In genomic region chr17:2710804-2711607, GRCh38 we compare ENCODE assay signal across 9 cellular contexts. TPM values are rescaled to one million over a fixed set of nuclear protein-coding genes. Genes with fewer than 3 reads are reported as not detected.
DNase-seq lines count a peak whose midpoint lies in the region; ATAC-seq and TF ChIP-seq lines count a peak whose summit lies in the region.
"Had no signal": no experiment of that assay in that cellular context is flagged by ENCODE, and none has a peak within 500 bp of the region (broad histone marks: within the 10 kb centered on the region; RNA-seq: fewer than 3 reads in every experiment).

No MANE protein-coding gene starts in this region.

- POLR2A ChIA-PET in CD4-positive, alpha-beta T cell (lab: Charles Lee): interaction anchor here (0.7 to 1.0 kb wide), 3 partner anchors 22 to 925 kb away, joined by 3 to 5 read pairs (median 4); partner anchors contain the start of genes CTNS, PAFAH1B1 and SHPK

- peaks cover 5% of the 10 kb centered on the region for H3K36me3 Mint-ChIP-seq in CD4-positive, alpha-beta T cell (ENCODE audit: low read depth)
- no peaks in the 10 kb centered on the region for H3K36me3 Mint-ChIP-seq in IgD-negative memory B cell

- peak overlapping the region; percentile 7 for H3K9ac ChIP-seq in rectal smooth muscle tissue (ENCODE audit: low read length)

- DNase-seq in CD4-positive, alpha-beta T cell: peak in 3 of 10 experiments; percentile 13 to 25 (median 15)
- DNase-seq in activated T-cell treated with anti-CD3 and anti-CD28 coated beads, Interleukin-2, amount 50 U/mL, for 48 hours: peak; percentile 52 to 55
- DNase-seq in Right ventricle myocardium superior: peak; percentile 47
- DNase-seq in cortex of kidney (lab: John Stamatoyannopoulos, UW): no peak

- H3K27ac ChIP-seq in CD4-positive, alpha-beta T cell (ENCODE audit: low read depth, low read length): no peak overlapping the region
- H3K27ac ChIP-seq in rectal smooth muscle tissue (ENCODE audit: low read depth, low read length): peak overlapping the region; percentile 78

- peak overlapping the region; percentile 92 for H3K4me3 Mint-ChIP-seq in CD4-positive, alpha-beta T cell
- H3K4me3 Mint-ChIP-seq in IgD-negative memory B cell: peak overlapping the region; percentile 86 to 97 (median 96)

- H3K4me1 Mint-ChIP-seq in CD4-positive, alpha-beta T cell (ENCODE audit: low read depth): peaks cover 28% of the 10 kb centered on the region
- H3K4me1 Mint-ChIP-seq in IgD-negative memory B cell: peaks cover 30 to 32% (median 31%) of the 10 kb centered on the region in 3 donors

- H3K27ac Mint-ChIP-seq in CD4-positive, alpha-beta T cell: peak overlapping the region; percentile 84
- H3K27ac Mint-ChIP-seq in IgD-negative memory B cell: peak overlapping the region; percentile 91 to 98 (median 94)

- H3K4me1 ChIP-seq in rectal smooth muscle tissue (ENCODE audit: control insufficient read depth, insufficient read depth, low read length): peaks cover 27% of the 10 kb centered on the region

- H3K9me3 ChIP-seq in CD4-positive, alpha-beta T cell (ENCODE audit: control insufficient read depth, low read length): no peaks in the 10 kb centered on the region

- H3K27me3 ChIP-seq in CD4-positive, alpha-beta T cell (ENCODE audit: control insufficient read depth, insufficient read depth, low read length): no peaks in the 10 kb centered on the region
- no peaks in the 10 kb centered on the region for H3K27me3 ChIP-seq in rectal smooth muscle tissue (ENCODE audit: control insufficient read depth, insufficient read depth, low read length)

- peak overlapping the region; percentile 94 for H3K4me3 ChIP-seq in rectal smooth muscle tissue (ENCODE audit: low read length)

- ATAC-seq in CD4-positive, alpha-beta T cell (ENCODE audit: poor library complexity): peak; percentile 12
- ATAC-seq in GM21381 (IDR thresholded peaks at IDR 0.05; ENCODE audit: unreplicated experiment) (peak; percentile 20), Right ventricle myocardium superior (ENCODE audit: poor library complexity) (no peak), HG03457 (IDR thresholded peaks at IDR 0.05; ENCODE audit: unreplicated experiment) (no peak)

- no peaks in the 10 kb centered on the region for H3K27me3 Mint-ChIP-seq in CD4-positive, alpha-beta T cell
- no peaks in the 10 kb centered on the region for H3K27me3 Mint-ChIP-seq in IgD-negative memory B cell

- CTCF ChIA-PET in CD4-positive, alpha-beta T cell (lab: Charles Lee): no interaction called here

- no peaks in the 10 kb centered on the region for H3K9me3 Mint-ChIP-seq in CD4-positive, alpha-beta T cell
- no peaks in the 10 kb centered on the region for H3K9me3 Mint-ChIP-seq in IgD-negative memory B cell

- intact Hi-C loops in CD4-positive, alpha-beta T cell (cut with DNase I, micrococcal nuclease): loop anchor here in 1 of 2 experiments (1.0 to 10.0 kb wide), 6 partner anchors 36 to 924 kb away; partner anchors contain the start of genes CCDC92B, CTNS, DPH1 and METTL16
- intact Hi-C loops in Right ventricle myocardium superior (cut with DNase I): no loop called here

- H3K36me3 ChIP-seq in rectal smooth muscle tissue (ENCODE audit: control insufficient read depth, insufficient read depth, low read length): no peaks in the 10 kb centered on the region

- no peak for TF ChIP-seq CTCF in CD4-positive, alpha-beta T cell (IDR thresholded peaks at IDR 0.05)

RNA-seq across cellular contexts. Expression of gene CLUH, which starts 0.6 kb away (rescaled TPM):
- total RNA-seq in CD4-positive, alpha-beta T cell: 10 to 100 TPM; 34.4 to 34.8 TPM
- 19.7 TPM for polyA plus RNA-seq in IgD-negative memory B cell
- 175 TPM for total RNA-seq in Right ventricle myocardium superior

RNA-seq across cellular contexts. Expression of gene CCDC92B, which starts 38.4 kb away (rescaled TPM):
- under 1 TPM; 0.11 to 0.28 TPM for total RNA-seq in CD4-positive, alpha-beta T cell
- polyA plus RNA-seq in IgD-negative memory B cell: not detected
- total RNA-seq in Right ventricle myocardium superior: 0.11 TPM
- total RNA-seq: NCI-H460 had no signal

Comparison
In these comparisons a context has a peak if more than half of its experiments do, and no peak if none do; other contexts are left out.
1. ATAC-seq: peak in CD4-positive, alpha-beta T cell (single experiment) and GM21381 (single experiment); none in Right ventricle myocardium superior (single experiment) and HG03457 (single experiment).